19 cellular contexts compared by ENCODE assay signal in the genomic region with DNA sequence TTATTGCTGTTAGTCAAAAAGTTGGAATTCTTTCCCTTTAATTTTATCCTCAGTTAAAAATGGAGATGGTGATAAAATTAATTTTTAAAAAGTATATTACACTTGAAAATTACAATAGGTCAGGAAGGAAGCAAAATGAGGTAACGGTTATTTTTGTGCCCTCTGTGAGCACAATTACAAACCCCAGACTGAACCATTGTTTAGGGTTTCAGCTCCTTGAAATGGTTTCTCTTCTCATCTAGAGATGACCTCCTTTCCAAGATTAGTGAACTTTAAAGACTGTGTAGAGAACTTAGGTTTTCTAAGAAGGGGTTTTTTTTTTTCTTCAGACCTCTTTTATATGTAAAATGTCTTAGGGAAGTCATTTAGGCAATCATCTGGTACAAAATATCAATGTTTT.
DNase-seq lines count a peak whose midpoint lies in the region; ATAC-seq and TF ChIP-seq lines count a peak whose summit lies in the region.
"Had no signal": no experiment of that assay in that cellular context is flagged by ENCODE, and none has a peak within 500 bp of the region (broad histone marks: within the 10 kb centered on the region; RNA-seq: fewer than 3 reads in every experiment).

No MANE protein-coding gene starts in this region.

- no peaks in the 10 kb centered on the region for H3K9me3 ChIP-seq in OCI-LY7 (ENCODE audit: low read length)
- H3K9me3 ChIP-seq: colonic mucosa had no signal

- H3K9me2 ChIP-seq in OCI-LY7 (ENCODE audit: insufficient read depth, low read length) = no peaks in the 10 kb centered on the region

- H3K27me3 Mint-ChIP-seq in effector memory CD8-positive, alpha-beta T cell = peaks cover 0 to 4% of the 10 kb centered on the region in 2 donors

- DNase-seq in GM13976 (ENCODE audit: low spot score) = peak; percentile 38
- DNase-seq in effector memory CD8-positive, alpha-beta T cell = no peak
- no peak for DNase-seq in sciatic nerve (ENCODE audit: low spot score)
- no peak for DNase-seq in pons (ENCODE audit: low spot score)
- no peak for DNase-seq in OCI-LY7 (ENCODE audit: low spot score)
- DNase-seq: activated CD4-positive, alpha-beta T cell treated with anti-CD3 and anti-CD28 coated beads, Interleukin-2, amount 50 U/mL, for 1 hour; AML-193; aorta; colonic mucosa; glutamatergic neuron; NCI-H1092 treated with DMSO at 0.1 percent for 48 hours; SHP77 treated with DMSO at 0.1 percent for 48 hours; stimulated activated CD4-positive, alpha-beta T cell treated with anti-CD3 and anti-CD28 coated beads, Interleukin-12 subunit alpha, Interleukin-12 subunit beta, amount 100 ng/mL, for 4 hours had no signal

- H3K79me2 ChIP-seq in OCI-LY7 (ENCODE audit: insufficient read depth, low read depth, low read length) = no peaks in the 10 kb centered on the region
- H3K79me2 ChIP-seq: parathyroid adenoma had no signal

- no peak overlapping the region for H3K4me3 Mint-ChIP-seq in effector memory CD8-positive, alpha-beta T cell
- H3K4me3 Mint-ChIP-seq: activated T-helper 1 cell treated with anti-CD3 and anti-CD28 coated beads, Interleukin-12 subunit alpha, Interleukin-12 subunit beta, Interleukin-2, Interleukin-4 antibody, amounts not matched to agents 30 ng/mL and 10 ng/mL and 1 ng/mL, durations not matched to agents 14 hours and 24 hours and 36 hours had no signal

- peak; percentile 68 for ATAC-seq in GM21360 (IDR thresholded peaks at IDR 0.05; ENCODE audit: unreplicated experiment)
- ATAC-seq in HG03095 (IDR thresholded peaks at IDR 0.05; ENCODE audit: unreplicated experiment) = peak; percentile 59
- peak; percentile 73 for ATAC-seq in effector memory CD8-positive, alpha-beta T cell (replicated peaks)
- no peak for ATAC-seq in GM19452 (IDR thresholded peaks at IDR 0.05; ENCODE audit: unreplicated experiment)
- ATAC-seq in sciatic nerve = no peak
- ATAC-seq: esophagus mucosa had no signal

- H3K9me3 Mint-ChIP-seq in effector memory CD8-positive, alpha-beta T cell = no peaks in the 10 kb centered on the region
- H3K9me3 Mint-ChIP-seq: activated T-helper 1 cell treated with anti-CD3 and anti-CD28 coated beads, Interleukin-12 subunit alpha, Interleukin-12 subunit beta, Interleukin-2, Interleukin-4 antibody, amounts not matched to agents 30 ng/mL and 10 ng/mL and 1 ng/mL, durations not matched to agents 14 hours and 24 hours and 36 hours had no signal

- H3K4me1 Mint-ChIP-seq in effector memory CD8-positive, alpha-beta T cell (ENCODE audit: low read depth in 2 of 2) = peaks cover 3 to 4% of the 10 kb centered on the region in 2 donors

- no peaks in the 10 kb centered on the region for H3K36me3 ChIP-seq in OCI-LY7 (ENCODE audit: insufficient read depth, low read length)
- H3K36me3 ChIP-seq: colonic mucosa had no signal

- H3K4me2 ChIP-seq in OCI-LY7 (ENCODE audit: low read length) = no peak overlapping the region

- intact Hi-C loops in sciatic nerve (cut with DNase I) (no loop called here), OCI-LY7 (cut with micrococcal nuclease; ENCODE audit: unreplicated experiment) (no loop called here)

- in situ Hi-C loops in GM13976 (cut with MboI; ENCODE audit: low sequenced_read_pairs, unreplicated experiment) = no loop called here

- no peaks in the 10 kb centered on the region for H3K36me3 Mint-ChIP-seq in effector memory CD8-positive, alpha-beta T cell (ENCODE audit: insufficient read depth)

- H2AFZ ChIP-seq in OCI-LY7 (ENCODE audit: low read length) = no peak overlapping the region
- H2AFZ ChIP-seq: parathyroid adenoma had no signal

- no peaks in the 10 kb centered on the region for H3K4me1 ChIP-seq in OCI-LY7 (ENCODE audit: insufficient read depth, low read length, poor library complexity, severe bottlenecking)
- H3K4me1 ChIP-seq: colonic mucosa, parathyroid adenoma had no signal

- H3K27ac Mint-ChIP-seq in effector memory CD8-positive, alpha-beta T cell = no peak overlapping the region
- H3K27ac Mint-ChIP-seq: activated T-helper 1 cell treated with anti-CD3 and anti-CD28 coated beads, Interleukin-12 subunit alpha, Interleukin-12 subunit beta, Interleukin-2, Interleukin-4 antibody, amounts not matched to agents 30 ng/mL and 10 ng/mL and 1 ng/mL, durations not matched to agents 14 hours and 24 hours and 36 hours had no signal

- no peak overlapping the region for H3K4me3 ChIP-seq in OCI-LY7 (ENCODE audit: low read depth, low read length, poor library complexity, severe bottlenecking)
- H3K4me3 ChIP-seq: colonic mucosa had no signal

- BruUV-seq in OCI-LY7 (replicated peaks; lab: Mats Ljungman, UMichigan) = no TSS peak

- CTCF ChIA-PET in OCI-LY7 (lab: Charles Lee; ENCODE audit: unreplicated experiment) = no interaction called here

- no peaks in the 10 kb centered on the region for H4K20me1 ChIP-seq in OCI-LY7 (ENCODE audit: insufficient read depth, low read length)

- POLR2A ChIA-PET in OCI-LY7 (lab: Charles Lee) = no interaction called here

- H3K27ac ChIP-seq in OCI-LY7 (ENCODE audit: low read depth, low read length, poor library complexity, severe bottlenecking) = no peak overlapping the region
- H3K27ac ChIP-seq: colonic mucosa, parathyroid adenoma had no signal

- no peak for TF ChIP-seq CTCF in GM13976 (IDR thresholded peaks at IDR 0.05; ENCODE audit: borderline replicate concordance, control extremely low read depth, extremely low read depth, insufficient read depth, missing control alignments)
- no peak for TF ChIP-seq CTCF in OCI-LY7 (conservative IDR thresholded peaks at IDR 0.05; ENCODE audit: low read length)

Comparison
In these comparisons a context has a peak if more than half of its experiments do, and no peak if none do; other contexts are left out.
1. ATAC-seq: peak in GM21360 (single experiment), HG03095 (single experiment) and effector memory CD8-positive, alpha-beta T cell (single experiment); none in GM19452 (single experiment) and sciatic nerve (single experiment).